Comparison of ENCODE assay signal across 8 cellular contexts in genomic region chr20:36745927-36746659, GRCh38. TPM values are rescaled to one million over a fixed set of nuclear protein-coding genes. Genes with fewer than 3 reads are reported as not detected.
DNase-seq lines count a peak whose midpoint lies in the region; ATAC-seq and TF ChIP-seq lines count a peak whose summit lies in the region.

NDRG3 (minus strand) TSS chr20:36746090; CDS start chr20:36721735, 24,355 bp downstream.

- no peaks in the 10 kb centered on the region for H3K9me3 ChIP-seq in thymus (ENCODE audit: control insufficient read depth)

- 4% methylated on average over 63 of the region's 63 CpGs for WGBS in thymus

- DNase-seq in GM10266 (ENCODE audit: extremely low spot score) (peak; percentile 98), NCI-H1092 (lab: John Stamatoyannopoulos, UW) (peak; percentile 93), glutamatergic neuron (peak; percentile 92), osteocyte (ENCODE audit: extremely low spot score, unreplicated experiment) (peak; percentile 97)
- DNase-seq in activated naive CD4-positive, alpha-beta T cell treated with anti-CD3 and anti-CD28 coated beads, Interleukin-2, amount 50 U/mL, for 72 hours (ENCODE audit: low spot score in 2 of 2), result peak; percentile 85 to 92

- H3K27me3 Mint-ChIP-seq in glutamatergic neuron (ENCODE audit: unreplicated experiment) (no peaks in the 10 kb centered on the region), osteocyte (ENCODE audit: unreplicated experiment) (no peaks in the 10 kb centered on the region)

- H3K27ac Mint-ChIP-seq in activated naive CD4-positive, alpha-beta T cell treated with anti-CD3 and anti-CD28 coated beads, Interleukin-2, amount 50 U/mL, for 72 hours, result peak within 1 kb of the TSS; percentile 89 to 92
- peak within 1 kb of the TSS; percentile 33 for H3K27ac Mint-ChIP-seq in glutamatergic neuron (ENCODE audit: unreplicated experiment)
- H3K27ac Mint-ChIP-seq in osteocyte (ENCODE audit: unreplicated experiment), result peak within 1 kb of the TSS; percentile 78

- H3K4me3 Mint-ChIP-seq in glutamatergic neuron (ENCODE audit: unreplicated experiment) (peak within 1 kb of the TSS; percentile 88), osteocyte (ENCODE audit: unreplicated experiment) (peak within 1 kb of the TSS; percentile 91)

- no peaks in the 10 kb centered on the region for H3K9me3 Mint-ChIP-seq in activated naive CD4-positive, alpha-beta T cell treated with anti-CD3 and anti-CD28 coated beads, Interleukin-2, amount 50 U/mL, for 72 hours
- H3K9me3 Mint-ChIP-seq in glutamatergic neuron (ENCODE audit: unreplicated experiment) (peaks cover 7% of the 10 kb centered on the region), osteocyte (ENCODE audit: unreplicated experiment) (no peaks in the 10 kb centered on the region)

- TF ChIP-seq CTCF in GM10266 (IDR thresholded peaks at IDR 0.05; ENCODE audit: control insufficient read depth, insufficient read depth, low read depth, missing control alignments) (peak; percentile 13), glutamatergic neuron (IDR thresholded peaks at IDR 0.05; ENCODE audit: partially characterized antibody, unreplicated experiment) (no peak), osteocyte (IDR thresholded peaks at IDR 0.05) (no peak)

- peaks cover 5% of the 10 kb centered on the region for H3K36me3 ChIP-seq in thymus (ENCODE audit: control insufficient read depth, insufficient read depth)

- H3K4me1 Mint-ChIP-seq in glutamatergic neuron (ENCODE audit: low read depth, unreplicated experiment) (peaks cover 4% of the 10 kb centered on the region), osteocyte (ENCODE audit: unreplicated experiment) (peaks cover 20% of the 10 kb centered on the region)

- H3K36me3 Mint-ChIP-seq in activated naive CD4-positive, alpha-beta T cell treated with anti-CD3 and anti-CD28 coated beads, Interleukin-2, amount 50 U/mL, for 72 hours, result peaks cover 0 to 8% of the 10 kb centered on the region in 2 donors
- H3K36me3 Mint-ChIP-seq in glutamatergic neuron (ENCODE audit: unreplicated experiment), result no peaks in the 10 kb centered on the region
- H3K36me3 Mint-ChIP-seq in osteocyte (ENCODE audit: unreplicated experiment), result no peaks in the 10 kb centered on the region

- H3K4me1 ChIP-seq in thymus (ENCODE audit: control insufficient read depth, insufficient read depth, low read length), result peaks cover 4% of the 10 kb centered on the region

- ATAC-seq in HG02588 (IDR thresholded peaks at IDR 0.05; ENCODE audit: unreplicated experiment), result peak; percentile 90
- peak; percentile 97 for ATAC-seq in SK-N-SH treated with all-trans-retinoic acid at 6 μM for 48 hours
- peak; percentile 98 to 99 for ATAC-seq in activated naive CD4-positive, alpha-beta T cell treated with anti-CD3 and anti-CD28 coated beads, Interleukin-2, amount 50 U/mL, for 72 hours

- no peaks in the 10 kb centered on the region for H3K27me3 ChIP-seq in thymus (ENCODE audit: control insufficient read depth, insufficient read depth)

- peak within 1 kb of the TSS; percentile 38 for H3K27ac ChIP-seq in thymus (ENCODE audit: low read depth)

- H3K4me3 ChIP-seq in thymus (ENCODE audit: low read length), result peak within 1 kb of the TSS; percentile 71

TF ChIP-seq in SK-N-SH treated with all-trans-retinoic acid at 6 μM for 48 hours, 23 proteins besides CTCF, POLR2A, EP300 and RAD21:
- TF ChIP-seq TOX (CRISPR knock-in tag; IDR thresholded peaks at IDR 0.05; ENCODE audit: borderline replicate concordance) (no peak), ISL1 (CRISPR knock-in tag; IDR thresholded peaks at IDR 0.05) (no peak), SNAI2 (CRISPR knock-in tag; IDR thresholded peaks at IDR 0.05) (no peak), RARB (CRISPR knock-in tag; IDR thresholded peaks at IDR 0.05) (no peak), ZNF565 (CRISPR knock-in tag; conservative IDR thresholded peaks at IDR 0.05; ENCODE audit: low read depth) (no peak), ZFP30 (CRISPR knock-in tag; IDR thresholded peaks at IDR 0.05) (no peak), ARNTL (CRISPR knock-in tag; IDR thresholded peaks at IDR 0.05; ENCODE audit: borderline replicate concordance, low read depth) (no peak), PATZ1 (CRISPR knock-in tag; IDR thresholded peaks at IDR 0.05; ENCODE audit: borderline replicate concordance) (no peak), PPARA (CRISPR knock-in tag; IDR thresholded peaks at IDR 0.05; ENCODE audit: borderline replicate concordance) (no peak), OSR1 (CRISPR knock-in tag; IDR thresholded peaks at IDR 0.05) (no peak), ZNF8 (CRISPR knock-in tag; IDR thresholded peaks at IDR 0.05) (no peak), TCF4 (CRISPR knock-in tag; IDR thresholded peaks at IDR 0.05; ENCODE audit: borderline replicate concordance) (no peak)

RNA-seq across cellular contexts. Expression of gene NDRG3, which starts in this region (rescaled TPM):
- total RNA-seq in activated naive CD4-positive, alpha-beta T cell treated with anti-CD3 and anti-CD28 coated beads, Interleukin-2, amount 50 U/mL, for 72 hours, result 10 to 100 TPM; 28.8 to 42.1 TPM
- 31.8 TPM for total RNA-seq in glutamatergic neuron (ENCODE audit: unreplicated experiment)
- total RNA-seq in osteocyte, result 32.2 and 33.5 TPM in 2 replicates
- 18.9 TPM for polyA plus RNA-seq in thymus

Comparison
In these comparisons a context has a peak if more than half of its experiments do, and no peak if none do; other contexts are left out.
1. Peak in every context shown above with its lines: DNase-seq, ATAC-seq, H3K4me3 ChIP-seq and H3K27ac ChIP-seq.
2. H3K27ac Mint-ChIP-seq: peak in every context shown above with its lines; median percentile 90 in activated naive CD4-positive, alpha-beta T cell treated with anti-CD3 and anti-CD28 coated beads, Interleukin-2, amount 50 U/mL, for 72 hours; 78 in osteocyte; 33 in glutamatergic neuron.